In the genomic region with DNA sequence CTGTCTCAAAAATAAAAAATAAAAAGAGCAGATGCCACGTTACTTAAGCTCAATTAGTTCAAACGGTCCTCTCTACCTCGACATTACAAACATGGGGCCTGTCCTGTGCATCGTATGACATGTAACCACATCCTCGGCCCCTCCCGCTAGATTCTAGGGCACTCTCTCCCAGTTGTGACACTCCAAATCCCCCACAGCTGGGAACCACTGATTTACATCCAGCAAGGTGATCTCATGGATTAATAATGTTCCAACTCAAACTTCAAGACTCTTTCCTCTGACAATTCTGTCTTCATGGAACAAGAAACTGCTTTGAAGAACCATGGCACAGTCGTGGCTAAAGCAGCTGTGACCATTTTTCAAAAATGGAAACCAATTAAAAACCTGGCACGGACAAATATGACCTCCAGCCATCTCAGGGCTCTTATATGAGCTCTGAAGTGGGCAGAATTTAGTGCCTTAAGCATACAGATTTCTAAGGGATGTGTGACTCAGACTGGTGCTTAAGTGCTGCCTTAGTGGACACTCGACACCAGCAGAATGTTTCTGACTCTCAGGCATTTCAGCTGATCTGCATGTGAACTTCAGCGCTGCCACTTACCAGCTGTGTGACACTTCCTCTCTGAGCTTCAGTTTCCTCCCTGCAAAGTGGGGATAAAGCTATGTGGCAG, we compare ENCODE assay signal across 10 cellular contexts. TPM values are rescaled to one million over a fixed set of nuclear protein-coding genes. Genes with fewer than 3 reads are reported as not detected.
DNase-seq lines count a peak whose midpoint lies in the region; ATAC-seq and TF ChIP-seq lines count a peak whose summit lies in the region.
"Had no signal": no experiment of that assay in that cellular context is flagged by ENCODE, and none has a peak within 500 bp of the region (broad histone marks: within the 10 kb centered on the region; RNA-seq: fewer than 3 reads in every experiment).

No MANE protein-coding gene starts in this region.

- no peaks in the 10 kb centered on the region for H3K4me1 Mint-ChIP-seq in activated T-helper 1 cell treated with anti-CD3 and anti-CD28 coated beads, Interleukin-12 subunit alpha, Interleukin-12 subunit beta, Interleukin-2, Interleukin-4 antibody, amounts not matched to agents 30 ng/mL and 10 ng/mL and 1 ng/mL, durations not matched to agents 14 hours and 24 hours and 36 hours (ENCODE audit: low read depth)

- TF ChIP-seq CTCF in NB4 (IDR thresholded peaks at IDR 0.05; ENCODE audit: low read depth, low read length) = no peak

- H3K4me3 ChIP-seq in NB4 (ENCODE audit: low read depth, low read length) = no peak overlapping the region
- H3K4me3 ChIP-seq: Peyer's patch, skin epidermis had no signal

- H3K9me3 Mint-ChIP-seq in activated T-helper 1 cell treated with anti-CD3 and anti-CD28 coated beads, Interleukin-12 subunit alpha, Interleukin-12 subunit beta, Interleukin-2, Interleukin-4 antibody, amounts not matched to agents 30 ng/mL and 10 ng/mL and 1 ng/mL, durations not matched to agents 14 hours and 24 hours and 36 hours = no peaks in the 10 kb centered on the region

- DNase-seq in DMS53 (lab: John Stamatoyannopoulos, UW) (peak; percentile 92), NB4 (ENCODE audit: low read depth) (peak; percentile 62), UCSD-AML1 (lab: John Stamatoyannopoulos, UW; ENCODE audit: unreplicated experiment) (peak; percentile 42), lung microvascular endothelial cell (ENCODE audit: low read depth in 2 of 2) (peak; percentile 24 to 84)
- no peak for DNase-seq in activated T-helper 1 cell treated with anti-CD3 and anti-CD28 coated beads, Interleukin-12 subunit alpha, Interleukin-12 subunit beta, Interleukin-2, Interleukin-4 antibody, amounts not matched to agents 30 ng/mL and 10 ng/mL and 1 ng/mL, durations not matched to agents 14 hours and 24 hours and 36 hours (ENCODE audit: low spot score)
- DNase-seq: Peyer's patch had no signal

- ATAC-seq in GM19463 (IDR thresholded peaks at IDR 0.05; ENCODE audit: unreplicated experiment) (no peak), GM21526 (IDR thresholded peaks at IDR 0.05; ENCODE audit: low FRiP score, unreplicated experiment) (no peak), GM19023 (IDR thresholded peaks at IDR 0.05; ENCODE audit: unreplicated experiment) (no peak)

- no peaks in the 10 kb centered on the region for H3K36me3 Mint-ChIP-seq in activated T-helper 1 cell treated with anti-CD3 and anti-CD28 coated beads, Interleukin-12 subunit alpha, Interleukin-12 subunit beta, Interleukin-2, Interleukin-4 antibody, amounts not matched to agents 30 ng/mL and 10 ng/mL and 1 ng/mL, durations not matched to agents 14 hours and 24 hours and 36 hours (ENCODE audit: low read depth)

- H3K4me3 Mint-ChIP-seq in activated T-helper 1 cell treated with anti-CD3 and anti-CD28 coated beads, Interleukin-12 subunit alpha, Interleukin-12 subunit beta, Interleukin-2, Interleukin-4 antibody, amounts not matched to agents 30 ng/mL and 10 ng/mL and 1 ng/mL, durations not matched to agents 14 hours and 24 hours and 36 hours = no peak overlapping the region

- TF ChIP-seq POLR2A in NB4 (IDR thresholded peaks at IDR 0.05; ENCODE audit: extremely low read depth, insufficient read length) = no peak

- intact Hi-C loops in activated T-helper 1 cell treated with anti-CD3 and anti-CD28 coated beads, Interleukin-12 subunit alpha, Interleukin-12 subunit beta, Interleukin-2, Interleukin-4 antibody, amounts not matched to agents 30 ng/mL and 10 ng/mL and 1 ng/mL, durations not matched to agents 14 hours and 24 hours and 36 hours (cut with micrococcal nuclease) = no loop called here

- no peak overlapping the region for H3K27ac Mint-ChIP-seq in activated T-helper 1 cell treated with anti-CD3 and anti-CD28 coated beads, Interleukin-12 subunit alpha, Interleukin-12 subunit beta, Interleukin-2, Interleukin-4 antibody, amounts not matched to agents 30 ng/mL and 10 ng/mL and 1 ng/mL, durations not matched to agents 14 hours and 24 hours and 36 hours

- peaks cover 5% of the 10 kb centered on the region for H3K27me3 Mint-ChIP-seq in activated T-helper 1 cell treated with anti-CD3 and anti-CD28 coated beads, Interleukin-12 subunit alpha, Interleukin-12 subunit beta, Interleukin-2, Interleukin-4 antibody, amounts not matched to agents 30 ng/mL and 10 ng/mL and 1 ng/mL, durations not matched to agents 14 hours and 24 hours and 36 hours (ENCODE audit: insufficient read depth)

RNA-seq across cellular contexts. Expression of gene ASAP2, which starts 31.7 kb away (rescaled TPM):
- total RNA-seq in lung microvascular endothelial cell = 26.2 and 28.8 TPM in 2 replicates
- total RNA-seq in activated T-helper 1 cell treated with anti-CD3 and anti-CD28 coated beads, Interleukin-12 subunit alpha, Interleukin-12 subunit beta, Interleukin-2, Interleukin-4 antibody, amounts not matched to agents 30 ng/mL and 10 ng/mL and 1 ng/mL, durations not matched to agents 14 hours and 24 hours and 36 hours = 0.34 and 1.2 TPM in 2 replicates

Comparison
In these comparisons a context has a peak if more than half of its experiments do, and no peak if none do; other contexts are left out.
1. RNA of gene ASAP2, which starts 31.7 kb away (total RNA-seq): 26.2 to 28.8 TPM in lung microvascular endothelial cell; 0.34 to 1.2 TPM in activated T-helper 1 cell treated with anti-CD3 and anti-CD28 coated beads, Interleukin-12 subunit alpha, Interleukin-12 subunit beta, Interleukin-2, Interleukin-4 antibody, amounts not matched to agents 30 ng/mL and 10 ng/mL and 1 ng/mL, durations not matched to agents 14 hours and 24 hours and 36 hours; every median in the first group is over 10 times any median in the second.